ENCODE assay signal across 22 cellular contexts in genomic region chr17:81964081-81964849, GRCh38. TPM values are rescaled to one million over a fixed set of nuclear protein-coding genes. Genes with fewer than 3 reads are reported as not detected.
DNase-seq lines count a peak whose midpoint lies in the region; TF ChIP-seq lines count a peak whose summit lies in the region.
"Had no signal": no experiment of that assay in that cellular context is flagged by ENCODE, and none has a peak within 500 bp of the region (broad histone marks: within the 10 kb centered on the region; RNA-seq: fewer than 3 reads in every experiment).

No MANE protein-coding gene starts in this region.

- H3K4me3 ChIP-seq in osteoblast (ENCODE audit: insufficient read depth, low read length): no peak overlapping the region
- H3K4me3 ChIP-seq: A549, GM12878, GM23338, PC-9 had no signal

- H3K36me3 ChIP-seq in osteoblast (ENCODE audit: insufficient read depth, low read length): no peaks in the 10 kb centered on the region

- H3K4me1 ChIP-seq in osteoblast (ENCODE audit: insufficient read depth, low read length): peaks cover 6% of the 10 kb centered on the region

- H3K79me2 ChIP-seq in osteoblast (ENCODE audit: insufficient read depth, low read length): no peaks in the 10 kb centered on the region

- peaks cover 16% of the 10 kb centered on the region for H3K27me3 Mint-ChIP-seq in glutamatergic neuron (ENCODE audit: unreplicated experiment)

- peaks cover 11% of the 10 kb centered on the region for H3K4me1 Mint-ChIP-seq in glutamatergic neuron (ENCODE audit: low read depth, unreplicated experiment)

- H3K36me3 Mint-ChIP-seq in glutamatergic neuron (ENCODE audit: unreplicated experiment): no peaks in the 10 kb centered on the region

- H3K27ac ChIP-seq in osteoblast (ENCODE audit: low read depth, low read length): no peak overlapping the region
- H3K27ac ChIP-seq: A549, PC-9 had no signal

- no peaks in the 10 kb centered on the region for H3K9me3 ChIP-seq in osteoblast (ENCODE audit: low read depth, low read length)
- H3K9me3 ChIP-seq: A549, SK-N-SH had no signal

- peaks cover 22% of the 10 kb centered on the region for H3K9me3 Mint-ChIP-seq in glutamatergic neuron (ENCODE audit: unreplicated experiment)
- H3K9me3 Mint-ChIP-seq: GM23338 had no signal

- H3K27ac Mint-ChIP-seq in glutamatergic neuron (ENCODE audit: unreplicated experiment): peak overlapping the region; percentile 71
- H3K27ac Mint-ChIP-seq: B cell, GM23338 had no signal

- H3K4me2 ChIP-seq in osteoblast (ENCODE audit: insufficient read depth, low read length): no peak overlapping the region
- H3K4me2 ChIP-seq: A549, GM23338, PC-9, SK-N-SH had no signal

- DNase-seq in ELF-1 (ENCODE audit: low read depth, low spot score) (peak; percentile 10), RPMI8226 (peak; percentile 4), glutamatergic neuron (no peak), osteoblast (ENCODE audit: insufficient read length, low spot score, missing footprints) (peak; percentile 50), NCI-H1417 treated with DMSO at 0.1 percent for 48 hours (lab: John Stamatoyannopoulos, UW) (no peak), SIG-M5 treated with dmso at 0.1 percent for 504 hours (lab: John Stamatoyannopoulos, UW; ENCODE audit: unreplicated experiment) (no peak), cortex of kidney (lab: John Stamatoyannopoulos, UW) (no peak)
- DNase-seq: COR-L47, DMS79, Karpas-422, NCI-H1417, NCI-H187, NCI-H2107, SHP77 treated with DMSO at 0.1 percent for 48 hours, SK-N-SH had no signal

- H3K4me3 Mint-ChIP-seq in glutamatergic neuron (ENCODE audit: unreplicated experiment): peak overlapping the region; percentile 65
- H3K4me3 Mint-ChIP-seq: B cell, GM23338 had no signal

- H2AFZ ChIP-seq in osteoblast (ENCODE audit: low read length): no peak overlapping the region
- H2AFZ ChIP-seq: GM23338, PC-9 had no signal

- TF ChIP-seq CTCF in glutamatergic neuron (IDR thresholded peaks at IDR 0.05; ENCODE audit: partially characterized antibody, unreplicated experiment): no peak
- no peak for TF ChIP-seq CTCF in osteoblast (IDR thresholded peaks at IDR 0.05; ENCODE audit: extremely low read depth, low read depth, low read length)

- H4K20me1 ChIP-seq in osteoblast (ENCODE audit: insufficient read depth, low read length): no peaks in the 10 kb centered on the region

- peaks cover 31% of the 10 kb centered on the region for H3K27me3 ChIP-seq in osteoblast (ENCODE audit: insufficient read depth, low read length)

RNA-seq across cellular contexts. Expression of gene NOTUM, which starts 3.3 kb away (rescaled TPM):
- total RNA-seq in glutamatergic neuron (ENCODE audit: unreplicated experiment): 39.8 TPM
- total RNA-seq in osteoblast: 0.72 TPM in 1 of 2 replicates, not detected in the other
- total RNA-seq: B cell, PC-9 had no signal

RNA-seq across cellular contexts. Expression of gene ASPSCR1, which starts 13.2 kb away (rescaled TPM):
- 51.7 TPM for total RNA-seq in glutamatergic neuron (ENCODE audit: unreplicated experiment)
- 33.9 and 35.8 TPM in 2 replicates for total RNA-seq in osteoblast

RNA-seq across cellular contexts. Expression of gene MYADML2, which starts 17.2 kb away (rescaled TPM):
- total RNA-seq in glutamatergic neuron (ENCODE audit: unreplicated experiment): 0.69 TPM
- not detected in 2 replicates for total RNA-seq in osteoblast
- total RNA-seq: B cell, GM12878, M059J, NCI-H460, PC-9 had no signal

RNA-seq across cellular contexts. Expression of gene PYCR1, which starts 27.2 kb away (rescaled TPM):
- total RNA-seq in glutamatergic neuron (ENCODE audit: unreplicated experiment): 68.1 TPM
- total RNA-seq in osteoblast: 121 and 141 TPM in 2 replicates

RNA-seq across cellular contexts. Expression of gene MAFG, which starts 36.7 kb away (rescaled TPM):
- 30.6 TPM for total RNA-seq in glutamatergic neuron (ENCODE audit: unreplicated experiment)
- total RNA-seq in osteoblast: 27.1 and 32.6 TPM in 2 replicates

Comparison
In these comparisons a context has a peak if more than half of its experiments do, and no peak if none do; other contexts are left out.
1. DNase-seq: peak in ELF-1 (single experiment), RPMI8226 (single experiment) and osteoblast (single experiment); none in glutamatergic neuron (single experiment), NCI-H1417 treated with DMSO at 0.1 percent for 48 hours (single experiment), SIG-M5 treated with dmso at 0.1 percent for 504 hours (single experiment) and cortex of kidney (single experiment).
2. RNA of gene NOTUM, which starts 3.3 kb away (total RNA-seq): 39.8 TPM in glutamatergic neuron (single experiment); 0.72 TPM in osteoblast; every median in the first group is over 10 times any median in the second.